In the genomic region with DNA sequence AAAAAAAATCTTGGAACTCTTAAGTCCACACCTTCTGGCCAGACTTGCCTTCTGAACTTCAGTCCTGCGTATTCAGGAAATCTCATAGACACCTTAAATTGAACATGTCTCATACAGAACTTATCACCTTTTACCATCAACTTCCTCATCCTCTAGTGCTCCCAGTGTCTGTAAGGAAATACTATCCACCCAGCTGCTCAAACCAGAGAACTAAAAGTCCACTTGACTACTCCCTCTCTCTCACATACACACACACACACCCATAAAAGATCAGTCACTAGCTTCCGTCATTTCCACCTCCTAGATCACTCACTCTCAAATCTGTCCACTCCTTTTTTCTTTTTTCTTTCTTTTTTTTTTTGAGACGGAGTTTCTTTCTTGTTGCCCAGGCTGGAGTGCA, we compare ENCODE assay signal across 23 cellular contexts. TPM values are rescaled to one million over a fixed set of nuclear protein-coding genes. Genes with fewer than 3 reads are reported as not detected.
DNase-seq lines count a peak whose midpoint lies in the region; ATAC-seq, FAIRE-seq and TF ChIP-seq lines count a peak whose summit lies in the region.
"Had no signal": no experiment of that assay in that cellular context is flagged by ENCODE, and none has a peak within 500 bp of the region (broad histone marks: within the 10 kb centered on the region; RNA-seq: fewer than 3 reads in every experiment).

No MANE protein-coding gene starts in this region.

- peaks cover 19 to 38% (median 31%) of the 10 kb centered on the region in 4 donors for H3K4me1 Mint-ChIP-seq in CD4-positive, alpha-beta memory T cell
- H3K4me1 Mint-ChIP-seq in T-helper 17 cell = peaks cover 25% of the 10 kb centered on the region
- H3K4me1 Mint-ChIP-seq: endodermal cell had no signal

- H2BK5ac ChIP-seq in trophoblast cell (ENCODE audit: low read depth, low read length, poor library complexity) = no peak overlapping the region

- H3K4me3 Mint-ChIP-seq in CD4-positive, alpha-beta memory T cell = peak overlapping the region in 1 of 8 donors; percentile 66
- no peak overlapping the region for H3K4me3 Mint-ChIP-seq in T-helper 17 cell
- H3K4me3 Mint-ChIP-seq: endodermal cell; GM23338; stimulated activated memory B cell treated with anti-CD40 and anti-IgM and Interleukin-4, amounts not matched to agents 10 μg/mL and 1 μg/mL and 100 μg/mL, for 72 hours; T-helper 1 cell treated with Interleukin-12 subunit alpha and Interleukin-12 subunit beta and Interleukin-4 antibody, amounts not matched to agents 30 μg/mL and 1 μg/mL, for 36 hours had no signal

- H3K9me3 Mint-ChIP-seq in CD4-positive, alpha-beta memory T cell = no peaks in the 10 kb centered on the region
- H3K9me3 Mint-ChIP-seq: GM23338; T-helper 1 cell treated with Interleukin-12 subunit alpha and Interleukin-12 subunit beta and Interleukin-4 antibody, amounts not matched to agents 30 μg/mL and 1 μg/mL, for 36 hours had no signal

- no peak overlapping the region for H3K4ac ChIP-seq in trophoblast cell (ENCODE audit: low read depth, low read length)

- no peak overlapping the region for H4K12ac ChIP-seq in trophoblast cell (ENCODE audit: low read depth, low read length)

- H3K4me3 ChIP-seq in CD4-positive, alpha-beta memory T cell (ENCODE audit: low read length in 2 of 2) = no peak overlapping the region
- H3K4me3 ChIP-seq in trophoblast cell (ENCODE audit: low read depth, low read length) = no peak overlapping the region
- H3K4me3 ChIP-seq: GM12878, GM23338, lung, psoas muscle had no signal

- H3K23ac ChIP-seq in trophoblast cell (ENCODE audit: low read length) = no peak overlapping the region

- H3K4me2 ChIP-seq in trophoblast cell (ENCODE audit: low read length) = no peak overlapping the region
- H3K4me2 ChIP-seq: GM23338 had no signal

- no peak for FAIRE-seq in H54 (lab: Jason Lieb, UNC)
- FAIRE-seq: GM12878, kidney had no signal

- POLR2A ChIA-PET in CD4-positive, alpha-beta memory T cell (lab: Charles Lee; ENCODE audit: partially characterized antibody) = interaction anchor here (0.5 to 1.1 kb wide), 3 partner anchors 9 to 125 kb away, joined by 3 to 5 read pairs (median 4); a partner anchor contains a TSS

- H3K79me1 ChIP-seq in trophoblast cell (ENCODE audit: low read length) = no peaks in the 10 kb centered on the region

- no CpG with 5 or more reads among the region's 3 CpGs for WGBS in trophoblast cell (ENCODE audit: extremely low coverage, insufficient coverage, insufficient read length)

- TF ChIP-seq POLR2A in H54 (IDR thresholded peaks at IDR 0.05; ENCODE audit: low read depth, low read length) = no peak

- H4K8ac ChIP-seq in trophoblast cell (ENCODE audit: low read depth, low read length) = no peak overlapping the region

- H3K9ac ChIP-seq in trophoblast cell (ENCODE audit: low read length) = no peak overlapping the region

- no peaks in the 10 kb centered on the region for H3K27me3 ChIP-seq in CD4-positive, alpha-beta memory T cell (ENCODE audit: insufficient read depth, low read length)
- H3K27me3 ChIP-seq in foreskin keratinocyte (no peaks in the 10 kb centered on the region), trophoblast cell (ENCODE audit: insufficient read depth, low read length) (no peaks in the 10 kb centered on the region)

- H3K27ac Mint-ChIP-seq in CD4-positive, alpha-beta memory T cell = peak overlapping the region in 5 of 7 donors; percentile 55 to 81 (median 60)
- H3K27ac Mint-ChIP-seq in T-helper 17 cell = peak overlapping the region; percentile 76
- H3K27ac Mint-ChIP-seq: endodermal cell; GM23338; stimulated activated memory B cell treated with anti-CD40 and anti-IgM and Interleukin-4, amounts not matched to agents 10 μg/mL and 1 μg/mL and 100 μg/mL, for 72 hours; T-helper 1 cell treated with Interleukin-12 subunit alpha and Interleukin-12 subunit beta and Interleukin-4 antibody, amounts not matched to agents 30 μg/mL and 1 μg/mL, for 36 hours had no signal

- H3K9me3 ChIP-seq in CD4-positive, alpha-beta memory T cell (ENCODE audit: control insufficient read depth in 1 of 2, low read length in 2 of 2) = no peaks in the 10 kb centered on the region
- H3K9me3 ChIP-seq in T-helper 17 cell (ENCODE audit: control insufficient read depth, low read length, poor library complexity, severe bottlenecking) (no peaks in the 10 kb centered on the region), trophoblast cell (ENCODE audit: insufficient read depth, low read depth, low read length) (peaks cover 1% of the 10 kb centered on the region)
- H3K9me3 ChIP-seq: psoas muscle had no signal

- H3K36me3 ChIP-seq in CD4-positive, alpha-beta memory T cell (ENCODE audit: insufficient read depth, low read length) = no peaks in the 10 kb centered on the region
- no peaks in the 10 kb centered on the region for H3K36me3 ChIP-seq in trophoblast cell (ENCODE audit: control insufficient read depth in 1 of 2, insufficient read depth in 2 of 2, low read length in 2 of 2)
- H3K36me3 ChIP-seq: WERI-Rb-1 had no signal

- no peaks in the 10 kb centered on the region for H3K27me3 Mint-ChIP-seq in CD4-positive, alpha-beta memory T cell
- peaks cover 4% of the 10 kb centered on the region for H3K27me3 Mint-ChIP-seq in T-helper 17 cell
- H3K27me3 Mint-ChIP-seq: stimulated activated memory B cell treated with anti-CD40 and anti-IgM and Interleukin-4, amounts not matched to agents 10 μg/mL and 1 μg/mL and 100 μg/mL, for 72 hours had no signal

- no peak overlapping the region for H2BK120ac ChIP-seq in trophoblast cell (ENCODE audit: insufficient read depth, low read length, poor library complexity)

- ATAC-seq in T-helper 17 cell (no peak), foreskin keratinocyte (no peak)
- ATAC-seq: GM12878; GM23338; psoas muscle; stimulated activated memory B cell treated with anti-CD40 and anti-IgM and Interleukin-4, amounts not matched to agents 10 μg/mL and 1 μg/mL and 100 μg/mL, for 72 hours had no signal

- intact Hi-C loops in CD4-positive, alpha-beta memory T cell (cut with micrococcal nuclease) = no loop called here

- no peak overlapping the region for H2AFZ ChIP-seq in trophoblast cell (ENCODE audit: insufficient read depth, low read length, poor library complexity)
- H2AFZ ChIP-seq: GM23338 had no signal

- H2AK5ac ChIP-seq in trophoblast cell (ENCODE audit: low read length) = no peak overlapping the region

- H3K14ac ChIP-seq in trophoblast cell (ENCODE audit: low read length) = no peak overlapping the region

- CTCF ChIA-PET in CD4-positive, alpha-beta memory T cell (lab: Charles Lee; ENCODE audit: partially characterized antibody) = interaction anchor here (1.3 to 8.5 kb wide), 3 partner anchors 10 to 110 kb away, joined by 3 to 107 read pairs (median 3); no protein-coding TSS in a partner anchor

- H3K27ac ChIP-seq in CD4-positive, alpha-beta memory T cell (ENCODE audit: low read depth, low read length) = no peak overlapping the region
- H3K27ac ChIP-seq in foreskin keratinocyte (peak overlapping the region; percentile 17), trophoblast cell (ENCODE audit: low read depth, low read length) (no peak overlapping the region)
- H3K27ac ChIP-seq: psoas muscle, WERI-Rb-1 had no signal

- H3K36me3 Mint-ChIP-seq in CD4-positive, alpha-beta memory T cell = peaks cover 0 to 3% of the 10 kb centered on the region in 2 donors
- H3K36me3 Mint-ChIP-seq in T-helper 17 cell (ENCODE audit: low read depth) = peaks cover 3% of the 10 kb centered on the region

- peaks cover 2% of the 10 kb centered on the region for H3K79me2 ChIP-seq in trophoblast cell (ENCODE audit: control insufficient read depth, insufficient read depth, low read length, poor library complexity)

- no peak for DNase-seq in CD4-positive, alpha-beta memory T cell
- DNase-seq in KG1 (lab: John Stamatoyannopoulos, UW) = peak; percentile 22
- no peak for DNase-seq in T-helper 17 cell
- DNase-seq in foreskin keratinocyte = peak in 1 of 2 donors; percentile 67
- DNase-seq in DMS114 treated with DMSO at 0.1 percent for 48 hours (lab: John Stamatoyannopoulos, UW; ENCODE audit: unreplicated experiment) = no peak
- no peak for DNase-seq in cerebellum (ENCODE audit: low spot score)
- DNase-seq in H54 (ENCODE audit: insufficient read length, low spot score) = no peak
- no peak for DNase-seq in trophoblast cell
- DNase-seq: activated CD4-positive, alpha-beta T cell treated with anti-CD3 and anti-CD28 coated beads, Interleukin-2, amount 50 U/mL, for 48 hours; activated effector memory CD4-positive, alpha-beta T cell treated with Interleukin-2 at 50 U/mL for 16 hours; endodermal cell; kidney; NCI-H1417 treated with DMSO at 0.1 percent for 48 hours; NCI-H524 treated with DMSO at 0.1 percent for 48 hours; psoas muscle; Right ventricle myocardium superior; stimulated activated CD4-positive, alpha-beta T cell treated with anti-CD3 and anti-CD28 coated beads, Interleukin-2, amount 100 ng/mL, for 24 hours; WERI-Rb-1 had no signal

- no peak overlapping the region for H2BK12ac ChIP-seq in trophoblast cell (ENCODE audit: low read length)

- H4K91ac ChIP-seq in trophoblast cell (ENCODE audit: low read depth, low read length) = no peak overlapping the region

- peak; percentile 9 for TF ChIP-seq CTCF in foreskin keratinocyte (conservative IDR thresholded peaks at IDR 0.05)

- H3K4me1 ChIP-seq in CD4-positive, alpha-beta memory T cell (ENCODE audit: insufficient read depth, low read length) = peaks cover 26% of the 10 kb centered on the region
- H3K4me1 ChIP-seq in foreskin keratinocyte (peaks cover 20% of the 10 kb centered on the region), trophoblast cell (ENCODE audit: control insufficient read depth in 1 of 2, insufficient read depth in 2 of 2, low read length in 2 of 2) (no peaks in the 10 kb centered on the region)

- H3K18ac ChIP-seq in trophoblast cell (ENCODE audit: low read length) = no peak overlapping the region

RNA-seq across cellular contexts. Expression of a gene that starts 10.9 kb away (rescaled TPM):
- total RNA-seq in CD4-positive, alpha-beta memory T cell = 100 to 1,000 TPM; 285 to 305 TPM
- polyA plus RNA-seq in CD4-positive, alpha-beta memory T cell = 100 to 1,000 TPM; 629 to 725 TPM
- total RNA-seq in T-helper 17 cell (100 to 1,000 TPM; 244 to 273 TPM), foreskin keratinocyte (787 and 894 TPM in 2 replicates), cerebellum (78.8 TPM)
- 440 and 451 TPM in 2 replicates for polyA plus RNA-seq in foreskin keratinocyte
- 402 and 406 TPM in 2 replicates for polyA plus RNA-seq in trophoblast cell (2013)
